11 cellular contexts compared by ENCODE assay signal in the genomic region with DNA sequence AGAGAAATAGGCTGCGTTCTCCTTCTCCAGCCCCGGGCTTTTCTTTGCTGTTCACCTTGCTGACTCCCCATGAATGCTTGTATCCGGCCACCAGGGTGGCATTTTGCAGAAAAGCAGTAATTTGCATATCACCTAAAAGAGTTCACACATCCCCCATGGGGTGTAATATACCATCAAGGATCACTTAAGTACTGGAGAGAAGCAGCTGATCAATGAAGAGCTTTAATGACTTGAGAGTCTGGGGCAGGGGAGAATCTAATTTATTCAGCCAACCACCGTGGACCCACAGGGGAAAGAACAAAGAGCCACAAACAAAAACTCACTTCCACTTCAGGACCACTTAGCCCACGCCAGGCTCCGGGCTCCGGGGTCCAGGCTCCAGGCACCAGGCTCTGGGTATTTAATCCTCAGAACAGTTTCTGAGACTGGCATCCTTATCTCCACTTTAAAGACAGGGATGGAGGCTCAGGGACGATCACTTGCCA. TPM values are rescaled to one million over a fixed set of nuclear protein-coding genes. Genes with fewer than 3 reads are reported as not detected.
DNase-seq lines count a peak whose midpoint lies in the region; ATAC-seq, FAIRE-seq and TF ChIP-seq lines count a peak whose summit lies in the region.
"Had no signal": no experiment of that assay in that cellular context is flagged by ENCODE, and none has a peak within 500 bp of the region (broad histone marks: within the 10 kb centered on the region; RNA-seq: fewer than 3 reads in every experiment).

No MANE protein-coding gene starts in this region.

- H3K9me3 ChIP-seq in DOHH2 (ENCODE audit: control insufficient read depth, insufficient read depth, low read length) (no peaks in the 10 kb centered on the region), Karpas-422 (ENCODE audit: low read length) (no peaks in the 10 kb centered on the region)

- ATAC-seq in GM18873 (IDR thresholded peaks at IDR 0.05; ENCODE audit: low FRiP score, unreplicated experiment) (peak; percentile 40), GM18519 (IDR thresholded peaks at IDR 0.05; ENCODE audit: low FRiP score, unreplicated experiment) (no peak), HG03521 (IDR thresholded peaks at IDR 0.05; ENCODE audit: unreplicated experiment) (no peak)
- peak; percentile 49 for ATAC-seq in effector memory CD8-positive, alpha-beta T cell (replicated peaks)

- no peaks in the 10 kb centered on the region for H3K27me3 Mint-ChIP-seq in effector memory CD8-positive, alpha-beta T cell

- H3K27me3 ChIP-seq in DOHH2 (ENCODE audit: control insufficient read depth, low read length) (no peaks in the 10 kb centered on the region), Karpas-422 (ENCODE audit: low read length) (no peaks in the 10 kb centered on the region)

- H3K27ac ChIP-seq in DOHH2 (ENCODE audit: low read depth, low read length) (no peak overlapping the region), Karpas-422 (ENCODE audit: low read length) (no peak overlapping the region)
- H3K27ac ChIP-seq: WERI-Rb-1 had no signal

- peak overlapping the region; percentile 78 to 87 for H3K4me3 Mint-ChIP-seq in effector memory CD8-positive, alpha-beta T cell

- FAIRE-seq in RCC 7860 (lab: Jason Lieb, UNC), result no peak

- H4K20me1 ChIP-seq in DOHH2 (ENCODE audit: control insufficient read depth, insufficient read depth, low read depth, low read length) (no peaks in the 10 kb centered on the region), Karpas-422 (ENCODE audit: insufficient read depth, low read depth, low read length) (peaks cover 7% of the 10 kb centered on the region; the same call in 1 of the 2 replicates)

- peak overlapping the region; percentile 64 for H3K4me2 ChIP-seq in DOHH2 (ENCODE audit: low read length)
- peak overlapping the region; percentile 55 for H3K4me2 ChIP-seq in Karpas-422 (ENCODE audit: low read depth, low read length, poor library complexity, severe bottlenecking)

- no peaks in the 10 kb centered on the region for H3K9me3 Mint-ChIP-seq in effector memory CD8-positive, alpha-beta T cell

- no peak overlapping the region for H2AFZ ChIP-seq in Karpas-422 (ENCODE audit: low read length)

- H3K36me3 ChIP-seq in DOHH2 (ENCODE audit: control insufficient read depth, low read length) (no peaks in the 10 kb centered on the region), Karpas-422 (ENCODE audit: insufficient read depth, low read length) (no peaks in the 10 kb centered on the region)
- H3K36me3 ChIP-seq: WERI-Rb-1 had no signal

- H3K36me3 Mint-ChIP-seq in effector memory CD8-positive, alpha-beta T cell (ENCODE audit: insufficient read depth), result no peaks in the 10 kb centered on the region

- no peaks in the 10 kb centered on the region for H3K79me2 ChIP-seq in DOHH2 (ENCODE audit: control insufficient read depth, low read length)
- no peaks in the 10 kb centered on the region for H3K79me2 ChIP-seq in Karpas-422 (ENCODE audit: low read length)

- no peak overlapping the region for H3K9ac ChIP-seq in Karpas-422 (ENCODE audit: low read length)

- H3K9me2 ChIP-seq in DOHH2 (replicated peaks; ENCODE audit: control insufficient read depth, low read length) (no peaks in the 10 kb centered on the region), Karpas-422 (replicated peaks; ENCODE audit: insufficient read depth, low read length) (no peaks in the 10 kb centered on the region)

- H3K4me3 ChIP-seq in DOHH2 (ENCODE audit: low read length), result peak overlapping the region; percentile 49
- H3K4me3 ChIP-seq in Karpas-422 (ENCODE audit: low read length), result no peak overlapping the region

- H3F3A ChIP-seq in DOHH2 (ENCODE audit: control insufficient read depth, insufficient read depth), result no peaks in the 10 kb centered on the region; the same call in 1 of the 2 replicates

- H3K4me1 ChIP-seq in DOHH2 (ENCODE audit: control insufficient read depth, low read length), result peaks cover 44% of the 10 kb centered on the region
- peaks cover 26% of the 10 kb centered on the region for H3K4me1 ChIP-seq in Karpas-422 (ENCODE audit: low read length)

- DNase-seq in Karpas-422, result peak; percentile 78
- peak; percentile 7 to 30 (median 20) for DNase-seq in effector memory CD8-positive, alpha-beta T cell
- DNase-seq in RCC 7860 (ENCODE audit: low spot score), result no peak
- no peak for DNase-seq in activated CD4-positive, alpha-beta T cell treated with anti-CD3 and anti-CD28 coated beads, Interleukin-2, amount 50 U/mL, for 1 hour
- DNase-seq: NCI-H510A treated with DMSO at 0.1 percent for 48 hours, trophoblast cell, WERI-Rb-1 had no signal

- peak overlapping the region; percentile 64 to 86 for H3K27ac Mint-ChIP-seq in effector memory CD8-positive, alpha-beta T cell

- H3K4me1 Mint-ChIP-seq in effector memory CD8-positive, alpha-beta T cell (ENCODE audit: low read depth in 2 of 2), result peaks cover 15 to 17% of the 10 kb centered on the region in 2 donors

- peak; percentile 36 for TF ChIP-seq CTCF in DOHH2 (IDR thresholded peaks at IDR 0.05; ENCODE audit: low read depth, low read length, poor library complexity, severe bottlenecking)

RNA-seq across cellular contexts. Expression of gene SEC14L1, which starts 33.9 kb away (rescaled TPM):
- 22.6 and 32.0 TPM in 2 replicates for total RNA-seq in Karpas-422 (2014; rRNA removed; shearing (Covaris generic); ENCODE audit: low replicate concordance)

Comparison
In these comparisons a context has a peak if more than half of its experiments do, and no peak if none do; other contexts are left out.
1. ATAC-seq: peak in GM18873 (single experiment) and effector memory CD8-positive, alpha-beta T cell (single experiment); none in GM18519 (single experiment) and HG03521 (single experiment).
2. DNase-seq: peak in Karpas-422 (single experiment) and effector memory CD8-positive, alpha-beta T cell (3 of 3); none in RCC 7860 (single experiment) and activated CD4-positive, alpha-beta T cell treated with anti-CD3 and anti-CD28 coated beads, Interleukin-2, amount 50 U/mL, for 1 hour (single experiment).